Comparison of ENCODE assay signal across 34 cellular contexts in genomic region chr3:178258121-178258520, GRCh38.
"Had no signal": no experiment of that assay in that cellular context is flagged by ENCODE, and none has a peak within 500 bp of the region (broad histone marks: within the 10 kb centered on the region; RNA-seq: fewer than 3 reads in every experiment).

No MANE protein-coding gene starts in this region.

- DNase-seq: Karpas-422, Kasumi-1, MG63, MM.1S, MV-4-11, NCI-H1048, NCI-H1092, NCI-H1092 treated with DMSO at 0.1 percent for 48 hours, NCI-H1105, NCI-H1105 treated with DMSO at 0.1 percent for 48 hours, NCI-H1417, NCI-H1417 treated with DMSO at 0.1 percent for 48 hours, NCI-H1436, NCI-H1436 treated with DMSO at 0.1 percent for 48 hours, NCI-H146, NCI-H1694, NCI-H1694 treated with DMSO at 0.1 percent for 48 hours, NCI-H187, NCI-H187 treated with DMSO at 0.1 percent for 48 hours, NCI-H1930, NCI-H2029, NCI-H2029 treated with DMSO at 0.1 percent for 48 hours, NCI-H2081, NCI-H2081 treated with DMSO at 0.1 percent for 48 hours, NCI-H2107, NCI-H2171, NCI-H2171 treated with DMSO at 0.1 percent for 48 hours, NCI-H2227 treated with DMSO at 0.1 percent for 48 hours, NCI-H226, NCI-H345, NCI-H446, NCI-H446 treated with DMSO at 0.1 percent for 48 hours, NCI-H510A, NCI-H524 treated with DMSO at 0.1 percent for 48 hours had no signal

- H3K9me3 ChIP-seq: MG63 had no signal

- H3K4me3 ChIP-seq: MG63 had no signal

- H3K36me3 ChIP-seq: MG63 had no signal

- H3K27me3 ChIP-seq: MG63 had no signal
